Comparison of ENCODE assay signal across 8 cellular contexts in genomic region chr20:29873946-29874345, GRCh38.
A peak's percentile ranks its signal among the peaks of the same experiment; 100 is the strongest.
DNase-seq lines count a peak whose midpoint lies in the region; ATAC-seq, FAIRE-seq and TF ChIP-seq lines count a peak whose summit lies in the region.

No MANE protein-coding gene starts in this region.

- H3K36me3 Mint-ChIP-seq in activated naive CD8-positive, alpha-beta T cell treated with anti-CD3 and anti-CD28 coated beads for 36 hours: no peaks in the 10 kb centered on the region

- H4K20me1 ChIP-seq in MM.1S (ENCODE audit: insufficient read depth, low read length): no peaks in the 10 kb centered on the region

- peak; percentile 62 for DNase-seq in ELR (ENCODE audit: low read depth)
- peak; percentile 33 for DNase-seq in MM.1S
- peak; percentile 36 for DNase-seq in activated naive CD8-positive, alpha-beta T cell treated with anti-CD3 and anti-CD28 coated beads for 36 hours
- peak; percentile 90 for DNase-seq in kidney
- DNase-seq in ureter (ENCODE audit: low spot score): peak; percentile 67
- no peak for DNase-seq in NCI-H446 treated with DMSO at 0.1 percent for 48 hours (lab: John Stamatoyannopoulos, UW)

- H3K9ac ChIP-seq in MM.1S (ENCODE audit: low read length) (no peak overlapping the region), kidney (ENCODE audit: low read length in 2 of 2) (no peak overlapping the region)

- peaks cover 26% of the 10 kb centered on the region for H3K9me3 Mint-ChIP-seq in activated naive CD8-positive, alpha-beta T cell treated with anti-CD3 and anti-CD28 coated beads for 36 hours

- ATAC-seq in HG02571 (IDR thresholded peaks at IDR 0.05; ENCODE audit: unreplicated experiment) (no peak), GM18909 (IDR thresholded peaks at IDR 0.05; ENCODE audit: poor library complexity, unreplicated experiment) (no peak)

- no peaks in the 10 kb centered on the region for H3K27me3 ChIP-seq in MM.1S (replicated peaks; ENCODE audit: insufficient read depth, low read length)

- peaks cover 15% of the 10 kb centered on the region for H3K27me3 Mint-ChIP-seq in activated naive CD8-positive, alpha-beta T cell treated with anti-CD3 and anti-CD28 coated beads for 36 hours

- no peaks in the 10 kb centered on the region for H3K9me3 ChIP-seq in MM.1S (replicated peaks; ENCODE audit: insufficient read depth, low read length)
- peaks cover 0 to 4% of the 10 kb centered on the region in 2 donors for H3K9me3 ChIP-seq in kidney (ENCODE audit: control insufficient read depth in 1 of 2, low read length in 2 of 2)

- H3K79me2 ChIP-seq in MM.1S (ENCODE audit: low read length): no peaks in the 10 kb centered on the region

- H3K4me1 Mint-ChIP-seq in activated naive CD8-positive, alpha-beta T cell treated with anti-CD3 and anti-CD28 coated beads for 36 hours: no peaks in the 10 kb centered on the region

- H3K9me2 ChIP-seq in MM.1S (replicated peaks; ENCODE audit: insufficient read depth, low read length): no peaks in the 10 kb centered on the region

- TF ChIP-seq CTCF in MM.1S (IDR thresholded peaks at IDR 0.05; ENCODE audit: low read length) (no peak), kidney (IDR thresholded peaks at IDR 0.05; ENCODE audit: borderline replicate concordance, extremely low read depth, insufficient read depth) (no peak)

- intact Hi-C loops in kidney (cut with DNase I): no loop called here

- H3K4me1 ChIP-seq in MM.1S (ENCODE audit: low read length) (no peaks in the 10 kb centered on the region), kidney (ENCODE audit: control insufficient read depth in 1 of 2, insufficient read depth in 1 of 2, low read depth in 1 of 2, low read length in 2 of 2) (no peaks in the 10 kb centered on the region)

- no peak overlapping the region for H3K27ac Mint-ChIP-seq in activated naive CD8-positive, alpha-beta T cell treated with anti-CD3 and anti-CD28 coated beads for 36 hours

- no peak overlapping the region for H2AFZ ChIP-seq in MM.1S (ENCODE audit: low read length)

- no peak overlapping the region for H3K4me3 ChIP-seq in MM.1S (ENCODE audit: low read length)
- H3K4me3 ChIP-seq in kidney (ENCODE audit: low read length in 2 of 2): no peak overlapping the region

- no peak for FAIRE-seq in kidney (lab: Jason Lieb, UNC)

- H3K27ac ChIP-seq in MM.1S (ENCODE audit: low read length) (no peak overlapping the region), kidney (ENCODE audit: low read depth in 2 of 2, low read length in 2 of 2) (no peak overlapping the region)

- H3K4me3 Mint-ChIP-seq in activated naive CD8-positive, alpha-beta T cell treated with anti-CD3 and anti-CD28 coated beads for 36 hours: no peak overlapping the region

- no peak overlapping the region for H3K4me2 ChIP-seq in MM.1S (ENCODE audit: low read depth, low read length)

- H3K36me3 ChIP-seq in MM.1S (replicated peaks; ENCODE audit: insufficient read depth, low read length) (no peaks in the 10 kb centered on the region), kidney (ENCODE audit: control insufficient read depth in 1 of 2, insufficient read depth in 2 of 2, low read length in 2 of 2) (no peaks in the 10 kb centered on the region)

- no peaks in the 10 kb centered on the region for H3F3A ChIP-seq in MM.1S (ENCODE audit: insufficient read depth, low read length)
